19 cellular contexts compared by ENCODE assay signal in the genomic region with DNA sequence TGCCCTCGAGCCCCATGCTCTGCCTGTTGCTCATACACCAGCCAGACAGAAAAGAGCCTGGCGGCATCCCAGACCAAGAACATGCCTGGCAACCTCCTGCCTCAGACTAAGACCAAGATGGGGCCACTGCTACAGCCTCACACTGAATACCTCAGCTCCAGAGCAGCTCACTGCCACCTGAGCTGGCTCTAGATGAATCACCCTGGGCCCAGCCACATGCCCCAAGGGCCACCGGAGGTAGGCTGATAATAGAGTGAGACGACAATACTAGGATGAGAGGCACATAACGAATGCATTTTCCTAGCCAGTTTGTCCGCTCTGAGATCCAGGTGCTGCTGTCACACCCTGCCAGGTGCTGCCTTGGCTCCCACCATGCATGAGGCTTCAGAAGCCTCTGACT. TPM values are rescaled to one million over a fixed set of nuclear protein-coding genes. Genes with fewer than 3 reads are reported as not detected.
A peak's percentile ranks its signal among the peaks of the same experiment; 100 is the strongest.
DNase-seq lines count a peak whose midpoint lies in the region; ATAC-seq and TF ChIP-seq lines count a peak whose summit lies in the region.
"Had no signal": no experiment of that assay in that cellular context is flagged by ENCODE, and none has a peak within 500 bp of the region (broad histone marks: within the 10 kb centered on the region; RNA-seq: fewer than 3 reads in every experiment).

No MANE protein-coding gene starts in this region.

- no peak for ATAC-seq in HG03565 (IDR thresholded peaks at IDR 0.05; ENCODE audit: unreplicated experiment)
- ATAC-seq: A549 had no signal

- TF ChIP-seq CTCF in epithelial cell of esophagus (IDR thresholded peaks at IDR 0.05; ENCODE audit: insufficient read depth, low read depth, low read length, missing control alignments): no peak

- DNase-seq in M059J (ENCODE audit: low read depth): peak; percentile 34
- peak; percentile 50 for DNase-seq in epithelial cell of esophagus (ENCODE audit: low read depth)
- DNase-seq in kidney tubule cell (ENCODE audit: low spot score): peak; percentile 20
- DNase-seq in activated CD4-positive, alpha-beta T cell treated with anti-CD3 and anti-CD28 coated beads for 48 hours: no peak
- no peak for DNase-seq in superior temporal gyrus (ENCODE audit: extremely low spot score)
- DNase-seq: GOT3; HCEC 1CT; KG1; NCI-H1105 treated with DMSO at 0.1 percent for 48 hours; NCI-H2081; NCI-H2171; NCI-H345; NCI-H524; NCI-H774; NK-92 treated with Interleukin-12 subunit alpha and Interleukin-12 subunit beta, amount 100 ng/mL, for 24 hours; SJCRH30 had no signal

- no peak overlapping the region for H3K4me3 ChIP-seq in epithelial cell of esophagus (ENCODE audit: low read length)
- H3K4me3 ChIP-seq: A549, SJCRH30 had no signal

RNA-seq across cellular contexts. Expression of a gene that starts 13.0 kb away (rescaled TPM):
- total RNA-seq in M059J (2014; rRNA removed; shearing (Covaris generic)): 41.6 and 45.4 TPM in 2 replicates

RNA-seq across cellular contexts. Expression of a gene that starts 33.8 kb away (rescaled TPM):
- 410 and 440 TPM in 2 replicates for total RNA-seq in M059J (2014; rRNA removed; shearing (Covaris generic))

RNA-seq across cellular contexts. Expression of a gene that starts 38.2 kb away (rescaled TPM):
- 3.2 and 5.0 TPM in 2 replicates for total RNA-seq in M059J (2014; rRNA removed; shearing (Covaris generic))
- total RNA-seq: B cell had no signal

RNA-seq across cellular contexts. Expression of a gene that starts 38.7 kb away (rescaled TPM):
- 7.8 and 8.9 TPM in 2 replicates for total RNA-seq in M059J (2014; rRNA removed; shearing (Covaris generic))

RNA-seq across cellular contexts. Expression of a gene that starts 56.2 kb away (rescaled TPM):
- 4.7 and 5.9 TPM in 2 replicates for total RNA-seq in M059J (2014; rRNA removed; shearing (Covaris generic))

Comparison
In these comparisons a context has a peak if more than half of its experiments do, and no peak if none do; other contexts are left out.
1. DNase-seq: peak in M059J (single experiment), epithelial cell of esophagus (single experiment) and kidney tubule cell (single experiment); none in activated CD4-positive, alpha-beta T cell treated with anti-CD3 and anti-CD28 coated beads for 48 hours (single experiment) and superior temporal gyrus (single experiment).